ENCODE assay signal across 1 cellular context in genomic region chr5:35845508-35845907, GRCh38. TPM values are rescaled to one million over a fixed set of nuclear protein-coding genes. Genes with fewer than 3 reads are reported as not detected.
"Had no signal": no experiment of that assay in that cellular context is flagged by ENCODE, and none has a peak within 500 bp of the region (broad histone marks: within the 10 kb centered on the region; RNA-seq: fewer than 3 reads in every experiment).

No MANE protein-coding gene starts in this region.

RNA-seq across cellular contexts. Expression of gene IL7R, which starts 11.2 kb away (rescaled TPM):
- total RNA-seq: cardiac muscle cell had no signal
- polyA plus RNA-seq: cardiac muscle cell had no signal
